In genomic region chr10:133378251-133379096, GRCh38 we compare ENCODE assay signal across 8 cellular contexts. TPM values are rescaled to one million over a fixed set of nuclear protein-coding genes. Genes with fewer than 3 reads are reported as not detected.
DNase-seq lines count a peak whose midpoint lies in the region; ATAC-seq and TF ChIP-seq lines count a peak whose summit lies in the region.

No MANE protein-coding gene starts in this region.

- no TSS peak for BruUV-seq in Panc1 (replicated peaks; lab: Mats Ljungman, UMichigan)

- POLR2A ChIA-PET in Panc1 (lab: Charles Lee): no interaction called here

- ATAC-seq in GM18861 (IDR thresholded peaks at IDR 0.05; ENCODE audit: unreplicated experiment) (peak; percentile 27), HG03108 (IDR thresholded peaks at IDR 0.05; ENCODE audit: unreplicated experiment) (peak; percentile 33), Panc1 (peak; percentile 70)

- no peaks in the 10 kb centered on the region for H3K36me3 Mint-ChIP-seq in neural crest cell (ENCODE audit: low read depth)

- intact Hi-C loops in Panc1 (cut with micrococcal nuclease; ENCODE audit: unreplicated experiment): no loop called here

- no peaks in the 10 kb centered on the region for H3K27me3 ChIP-seq in Panc1 (ENCODE audit: control insufficient read depth, insufficient read depth, low read length)

- peaks cover 4% of the 10 kb centered on the region for H3K27me3 Mint-ChIP-seq in neural crest cell (ENCODE audit: low read depth)

- peaks cover 27% of the 10 kb centered on the region for H3K4me1 Mint-ChIP-seq in neural crest cell

- peaks cover 8% of the 10 kb centered on the region for H3K4me1 ChIP-seq in Panc1 (ENCODE audit: control insufficient read depth, insufficient read depth, low read length)
- H3K4me1 ChIP-seq in urinary bladder (ENCODE audit: insufficient read depth): no peaks in the 10 kb centered on the region

- H3K4me3 ChIP-seq in Panc1 (ENCODE audit: low read depth in 2 of 2, low read length in 2 of 2) (peak overlapping the region; percentile 77 to 78), urinary bladder (ENCODE audit: low read depth, low read length) (peak overlapping the region; percentile 79)

- H3K9me3 Mint-ChIP-seq in neural crest cell: no peaks in the 10 kb centered on the region

- H3K27ac ChIP-seq in Panc1 (ENCODE audit: low read length) (peak overlapping the region; percentile 17; the same call in 1 of the 2 replicates), urinary bladder (ENCODE audit: low read depth) (peak overlapping the region; percentile 71)

- no peak overlapping the region for H3K27ac Mint-ChIP-seq in neural crest cell (ENCODE audit: unreplicated experiment)

- under 1% methylated on average over 85 of the region's 90 CpGs for WGBS in urinary bladder

- H3K9me3 ChIP-seq in Panc1 (ENCODE audit: control insufficient read depth, insufficient read depth, low read depth, low read length): no peaks in the 10 kb centered on the region

- in situ Hi-C loops in Panc1 (cut with HindIII; ENCODE audit: low pct_unique_long_range_greater_than_20kb, low sequenced_read_pairs): no loop called here

- TF ChIP-seq CTCF in Panc1 (IDR thresholded peaks at IDR 0.05): no peak
- no peak for TF ChIP-seq CTCF in neural crest cell (conservative IDR thresholded peaks at IDR 0.05)

- peak overlapping the region; percentile 85 for H3K4me3 Mint-ChIP-seq in neural crest cell

- DNase-seq in AG08395 (ENCODE audit: low spot score) (peak; percentile 50), Panc1 (ENCODE audit: low read depth, low spot score) (no peak), germinal center (ENCODE audit: low spot score) (peak; percentile 61), neural crest cell (ENCODE audit: low read depth, low spot score) (peak; percentile 53)
- peak; percentile 64 for DNase-seq in activated naive CD4-positive, alpha-beta T cell treated with anti-CD3 and anti-CD28 coated beads, Interleukin-2, amount 50 U/mL, for 16 hours

- CTCF ChIA-PET in Panc1 (lab: Charles Lee): no interaction called here

- H3K36me3 ChIP-seq in Panc1 (ENCODE audit: control insufficient read depth, insufficient read depth, low read length): no peaks in the 10 kb centered on the region
- H3K36me3 ChIP-seq in urinary bladder (ENCODE audit: insufficient read depth): no peaks in the 10 kb centered on the region

RNA-seq across cellular contexts. Expression of gene PAOX, which starts 0.6 kb away (rescaled TPM):
- total RNA-seq in Panc1 (2021; ENCODE audit: unreplicated experiment): 9.3 TPM
- polyA plus RNA-seq in Panc1 (2012; ENCODE audit: insufficient read length): 11.0 TPM
- 8.8 and 9.7 TPM in 2 replicates for total RNA-seq in neural crest cell
- 4.3 TPM for total RNA-seq in urinary bladder
- polyA plus RNA-seq in urinary bladder: 8.9 TPM

RNA-seq across cellular contexts. Expression of gene ECHS1, which starts 5.3 kb away (rescaled TPM):
- total RNA-seq in Panc1 (2021; ENCODE audit: unreplicated experiment): 165 TPM
- polyA plus RNA-seq in Panc1 (2012; ENCODE audit: insufficient read length): 226 TPM
- total RNA-seq in neural crest cell: 98.1 and 103 TPM in 2 replicates
- total RNA-seq in urinary bladder: 43.0 TPM
- polyA plus RNA-seq in urinary bladder: 93.9 TPM

RNA-seq across cellular contexts. Expression of gene MTG1, which starts 15.5 kb away (rescaled TPM):
- 96.4 TPM for total RNA-seq in Panc1 (2021; ENCODE audit: unreplicated experiment)
- 98.2 TPM for polyA plus RNA-seq in Panc1 (2012; ENCODE audit: insufficient read length)
- 104 and 105 TPM in 2 replicates for total RNA-seq in neural crest cell
- 32.0 TPM for total RNA-seq in urinary bladder
- 34.5 TPM for polyA plus RNA-seq in urinary bladder

RNA-seq across cellular contexts. Expression of gene FUOM, which starts 20.7 kb away (rescaled TPM):
- total RNA-seq in Panc1 (2021; ENCODE audit: unreplicated experiment): 39.6 TPM
- polyA plus RNA-seq in Panc1 (2012; ENCODE audit: insufficient read length): 43.2 TPM
- 18.1 and 18.3 TPM in 2 replicates for total RNA-seq in neural crest cell
- total RNA-seq in urinary bladder: 5.2 TPM
- 16.9 TPM for polyA plus RNA-seq in urinary bladder

RNA-seq across cellular contexts. Expression of gene PRAP1, which starts 31.3 kb away (rescaled TPM):
- total RNA-seq in Panc1 (2021; ENCODE audit: unreplicated experiment): 0.21 TPM
- polyA plus RNA-seq in Panc1 (2012; ENCODE audit: insufficient read length): not detected
- not detected in 2 replicates for total RNA-seq in neural crest cell
- total RNA-seq in urinary bladder: not detected
- polyA plus RNA-seq in urinary bladder: 0.19 TPM
